8 cellular contexts compared by ENCODE assay signal in genomic region chr6:26457407-26457795, GRCh38. TPM values are rescaled to one million over a fixed set of nuclear protein-coding genes. Genes with fewer than 3 reads are reported as not detected.
DNase-seq lines count a peak whose midpoint lies in the region; ATAC-seq and TF ChIP-seq lines count a peak whose summit lies in the region.

No MANE protein-coding gene starts in this region.

- peaks cover 32% of the 10 kb centered on the region; the same call in 1 of the 2 replicates for H4K20me1 ChIP-seq in BLaER1

- H3K9me3 ChIP-seq in BLaER1 (no peaks in the 10 kb centered on the region), iPS-18c (ENCODE audit: control insufficient read depth, insufficient read depth, low read length) (no peaks in the 10 kb centered on the region), spleen (no peaks in the 10 kb centered on the region)

- peak overlapping the region; percentile 93 for H3K9ac ChIP-seq in BLaER1

- H3K36me3 ChIP-seq in BLaER1: peaks cover 34% of the 10 kb centered on the region
- H3K36me3 ChIP-seq in spleen: peaks cover 0 to 35% (median 24%) of the 10 kb centered on the region in 6 donors

- 17 to 21% (median 20%) methylated on average over 8 of the region's 8 CpGs for WGBS in spleen, 5 donors

- peak overlapping the region; percentile 97 for H3K27ac Mint-ChIP-seq in activated naive CD8-positive, alpha-beta T cell treated with anti-CD3 and anti-CD28 coated beads for 36 hours

- H3K4me2 ChIP-seq in BLaER1: peak overlapping the region; percentile 89

- peaks cover 35% of the 10 kb centered on the region for H3K4me1 Mint-ChIP-seq in activated naive CD8-positive, alpha-beta T cell treated with anti-CD3 and anti-CD28 coated beads for 36 hours

- no peaks in the 10 kb centered on the region for H3K9me3 Mint-ChIP-seq in activated naive CD8-positive, alpha-beta T cell treated with anti-CD3 and anti-CD28 coated beads for 36 hours

- DNase-seq in activated naive CD8-positive, alpha-beta T cell treated with anti-CD3 and anti-CD28 coated beads for 36 hours: no peak
- DNase-seq in spleen (no peak), cerebellar cortex (ENCODE audit: low spot score) (no peak), Ammon's horn (ENCODE audit: low spot score) (no peak)

- intact Hi-C loops in spleen (cut with DNase I; ENCODE audit: low total_unique reads): no loop called here

- H3K4me3 ChIP-seq in BLaER1 (peak overlapping the region; percentile 89), iPS-18c (ENCODE audit: insufficient read depth, low read depth, low read length) (peak overlapping the region; percentile 90; the same call in 1 of the 2 replicates), spleen (peak overlapping the region in 7 of 8 donors; percentile 67 to 80 (median 76))

- H3K4me1 ChIP-seq in BLaER1 (peaks cover 73% of the 10 kb centered on the region), spleen (peaks cover 40 to 84% (median 62%) of the 10 kb centered on the region in 6 donors)

- no peak for TF ChIP-seq CTCF in spleen (IDR thresholded peaks at IDR 0.05 in 8 of 11, conservative IDR thresholded peaks at IDR 0.05 in 3 of 11)

- H3K27me3 ChIP-seq in BLaER1 (no peaks in the 10 kb centered on the region), spleen (replicated peaks in 1 of 7) (no peaks in the 10 kb centered on the region)

- ATAC-seq in GM19397 (IDR thresholded peaks at IDR 0.05; ENCODE audit: unreplicated experiment) (peak; percentile 20), HG03460 (IDR thresholded peaks at IDR 0.05; ENCODE audit: unreplicated experiment) (peak; percentile 28)

- no peaks in the 10 kb centered on the region for H3K27me3 Mint-ChIP-seq in activated naive CD8-positive, alpha-beta T cell treated with anti-CD3 and anti-CD28 coated beads for 36 hours

- H3K36me3 Mint-ChIP-seq in activated naive CD8-positive, alpha-beta T cell treated with anti-CD3 and anti-CD28 coated beads for 36 hours: peaks cover 39% of the 10 kb centered on the region

- H3K4me3 Mint-ChIP-seq in activated naive CD8-positive, alpha-beta T cell treated with anti-CD3 and anti-CD28 coated beads for 36 hours: peak overlapping the region; percentile 97

- H3K27ac ChIP-seq in BLaER1: peak overlapping the region; percentile 95
- peak overlapping the region; percentile 77 to 98 (median 96) for H3K27ac ChIP-seq in spleen

- TF ChIP-seq POLR2A in spleen (IDR thresholded peaks at IDR 0.05): no peak

RNA-seq across cellular contexts. Expression of gene BTN2A1, which starts 0.4 kb away (rescaled TPM):
- total RNA-seq in activated naive CD8-positive, alpha-beta T cell treated with anti-CD3 and anti-CD28 coated beads for 36 hours: 10 to 100 TPM; 19.0 to 21.3 TPM
- 10 to 100 TPM; 31.7 to 50.8 (median 41.4) TPM for total RNA-seq in spleen
- polyA plus RNA-seq in spleen: 10 to 100 TPM; 17.0 to 31.4 (median 29.8) TPM

RNA-seq across cellular contexts. Expression of gene BTN3A3, which starts 17.1 kb away (rescaled TPM):
- 10 to 100 TPM; 28.8 to 30.1 TPM for total RNA-seq in activated naive CD8-positive, alpha-beta T cell treated with anti-CD3 and anti-CD28 coated beads for 36 hours
- total RNA-seq in spleen: 100 to 1,000 TPM in 2 of 7 donors, 10 to 100 TPM in 5; 82.8 to 128 (median 89.5) TPM
- 10 to 100 TPM; 20.0 to 26.8 (median 22.3) TPM for polyA plus RNA-seq in spleen

RNA-seq across cellular contexts. Expression of gene BTN1A1, which starts 42.7 kb away (rescaled TPM):
- under 1 TPM; 0.14 to 0.16 TPM for total RNA-seq in activated naive CD8-positive, alpha-beta T cell treated with anti-CD3 and anti-CD28 coated beads for 36 hours
- total RNA-seq in spleen: 1 to 10 TPM in 1 of 7 donors, under 1 TPM in 6; 0.23 to 1.1 (median 0.32) TPM
- polyA plus RNA-seq in spleen: under 1 TPM; 0.33 to 0.58 (median 0.39) TPM

RNA-seq across cellular contexts. Expression of gene BTN3A1, which starts 55.3 kb away (rescaled TPM):
- total RNA-seq in activated naive CD8-positive, alpha-beta T cell treated with anti-CD3 and anti-CD28 coated beads for 36 hours: 10 to 100 TPM; 19.0 to 20.7 TPM
- total RNA-seq in spleen: 100 to 1,000 TPM in 6 of 7 donors, 10 to 100 TPM in 1; 90.1 to 142 (median 109) TPM
- polyA plus RNA-seq in spleen: 10 to 100 TPM; 25.1 to 40.4 (median 34.1) TPM
